ENCODE assay signal across 24 cellular contexts in genomic region chr6:81682858-81683257, GRCh38.
DNase-seq lines count a peak whose midpoint lies in the region; ATAC-seq, FAIRE-seq and TF ChIP-seq lines count a peak whose summit lies in the region.
"Had no signal": no experiment of that assay in that cellular context is flagged by ENCODE, and none has a peak within 500 bp of the region (broad histone marks: within the 10 kb centered on the region; RNA-seq: fewer than 3 reads in every experiment).

No MANE protein-coding gene starts in this region.

- no peak overlapping the region for H2BK20ac ChIP-seq in IMR-90 (ENCODE audit: low read depth, low read length)

- dilution Hi-C loops in IMR-90 (cut with HindIII; ENCODE audit: low sequenced_read_pairs, unreplicated experiment): no loop called here

- TF ChIP-seq EP300 in K562 (IDR thresholded peaks at IDR 0.05; ENCODE audit: low read length): no peak

- ATAC-seq in heart left ventricle (no peak), IMR-90 (ENCODE audit: low read depth) (no peak), K562 (no peak), GM18873 (IDR thresholded peaks at IDR 0.05; ENCODE audit: low FRiP score, unreplicated experiment) (no peak), GM18498 (IDR thresholded peaks at IDR 0.05; ENCODE audit: unreplicated experiment) (no peak)
- ATAC-seq: A549, GM12878 had no signal

- H3K18ac ChIP-seq in IMR-90 (ENCODE audit: low read depth, low read length): peak overlapping the region; percentile 18; the same call in 1 of the 2 replicates

- H2BK5ac ChIP-seq in IMR-90 (ENCODE audit: low read depth, low read length, poor library complexity, severe bottlenecking): no peak overlapping the region

- no peak overlapping the region for H4K8ac ChIP-seq in IMR-90 (ENCODE audit: low read depth in 2 of 2, low read length in 2 of 2)

- FAIRE-seq in K562 (lab: Jason Lieb, UNC): no peak
- FAIRE-seq: A549, D721Med, GM12878, GM12892 had no signal

- BruUV-seq in A673 (replicated peaks; lab: Mats Ljungman, UMichigan): no TSS peak
- no TSS peak for BruUV-seq in IMR-90 (replicated peaks; lab: Mats Ljungman, UMichigan)
- BruUV-seq in K562 (replicated peaks; lab: Mats Ljungman, UMichigan): no TSS peak

- H3K56ac ChIP-seq in IMR-90 (ENCODE audit: extremely low read depth, insufficient read depth, low read length): no peak overlapping the region

- H3K14ac ChIP-seq in IMR-90 (replicated peaks; ENCODE audit: low read depth, low read length): no peak overlapping the region

- H3K9me3 ChIP-seq in left ventricle myocardium inferior (replicated peaks): peaks cover 5% of the 10 kb centered on the region
- H3K9me3 ChIP-seq in heart left ventricle: peaks cover 0 to 7% (median 0%) of the 10 kb centered on the region in 12 donors
- H3K9me3 ChIP-seq in A673 (ENCODE audit: low read depth, low read length, poor library complexity, severe bottlenecking): peaks cover 3% of the 10 kb centered on the region
- no peaks in the 10 kb centered on the region for H3K9me3 ChIP-seq in IMR-90 (ENCODE audit: control insufficient read depth, insufficient read depth, low read length)
- no peaks in the 10 kb centered on the region for H3K9me3 ChIP-seq in K562 (replicated peaks; ENCODE audit: control insufficient read depth, insufficient read depth, low read depth, low read length)
- H3K9me3 ChIP-seq: A549, BE2C, BLaER1, Caco-2 had no signal

- H3K36me3 ChIP-seq in left ventricle myocardium inferior: no peaks in the 10 kb centered on the region
- H3K36me3 ChIP-seq in heart left ventricle: no peaks in the 10 kb centered on the region
- H3K36me3 ChIP-seq in A673 (ENCODE audit: insufficient read depth, low read length, poor library complexity, severe bottlenecking): no peaks in the 10 kb centered on the region
- H3K36me3 ChIP-seq in IMR-90 (ENCODE audit: control insufficient read depth, insufficient read depth, low read length): no peaks in the 10 kb centered on the region
- no peaks in the 10 kb centered on the region for H3K36me3 ChIP-seq in K562 (ENCODE audit: control insufficient read depth, insufficient read depth, low read length)
- H3K36me3 ChIP-seq: BE2C, BLaER1 had no signal

- POLR2A ChIA-PET in A673 (lab: Charles Lee; ENCODE audit: low non-redundant PET): no interaction called here
- POLR2A ChIA-PET in IMR-90 (lab: Charles Lee; ENCODE audit: unreplicated experiment): no interaction called here
- POLR2A ChIA-PET in K562 (lab: Yijun Ruan, JAX): no interaction called here

- H3K79me1 ChIP-seq in IMR-90 (ENCODE audit: low read depth in 1 of 2, low read length in 2 of 2): no peaks in the 10 kb centered on the region

- no peaks in the 10 kb centered on the region for H3K9me1 ChIP-seq in IMR-90 (ENCODE audit: insufficient read depth, low read length)
- no peaks in the 10 kb centered on the region for H3K9me1 ChIP-seq in K562 (ENCODE audit: control insufficient read depth, insufficient read depth, low read length)

- no peak overlapping the region for H3K4me3 ChIP-seq in left ventricle myocardium inferior
- no peak overlapping the region for H3K4me3 ChIP-seq in heart left ventricle
- H3K4me3 ChIP-seq in A673 (ENCODE audit: low read depth, low read length, poor library complexity, severe bottlenecking): no peak overlapping the region
- H3K4me3 ChIP-seq in IMR-90 (ENCODE audit: insufficient read depth, low read depth, low read length): no peak overlapping the region
- H3K4me3 ChIP-seq in K562: no peak overlapping the region
- H3K4me3 ChIP-seq: A549, BLaER1, GM12878 had no signal

- H3K4me2 ChIP-seq in IMR-90 (ENCODE audit: low read depth, low read length): no peak overlapping the region
- H3K4me2 ChIP-seq in K562 (ENCODE audit: insufficient read depth, low read length): no peak overlapping the region
- H3K4me2 ChIP-seq: A549, BLaER1 had no signal

- no peak overlapping the region for H3K9ac ChIP-seq in IMR-90 (ENCODE audit: low read depth, low read length)
- no peak overlapping the region for H3K9ac ChIP-seq in K562 (ENCODE audit: insufficient read depth in 1 of 2, low read depth in 2 of 2, low read length in 2 of 2)
- H3K9ac ChIP-seq: BLaER1 had no signal

- CTCF ChIA-PET in A673 (lab: Charles Lee): no interaction called here
- CTCF ChIA-PET in IMR-90 (lab: Yijun Ruan, JAX): no interaction called here
- CTCF ChIA-PET in K562 (lab: Yijun Ruan, JAX; ENCODE audit: low intra/inter-chr PET ratio): no interaction called here

- intact Hi-C loops in left ventricle myocardium inferior (cut with micrococcal nuclease): no loop called here
- intact Hi-C loops in heart left ventricle (cut with DNase I): loop anchor here in 2 of 10 donors (10.0 kb wide), 1 partner anchor 62 kb away; no protein-coding TSS in a partner anchor
- intact Hi-C loops in A673 (cut with micrococcal nuclease; ENCODE audit: unreplicated experiment): loop anchor here (2.0 to 10.0 kb wide), 7 partner anchors 68 to 1004 kb away; no protein-coding TSS in a partner anchor
- intact Hi-C loops in IMR-90 (cut with micrococcal nuclease): no loop called here
- intact Hi-C loops in K562 (cut with micrococcal nuclease): no loop called here

- 50 to 74% (median 60%) methylated on average over 2 of the region's 2 CpGs for WGBS in heart left ventricle, 4 donors
- WGBS in IMR-90 (ENCODE audit: extremely low coverage in 2 of 2, insufficient read length in 1 of 2), 2 experiments: no CpG with 5 or more reads among the region's 2 CpGs
- 11% methylated on average over 1 of the region's 2 CpGs for WGBS in K562 (ENCODE audit: insufficient coverage, low coverage, missing lambda C conversion rate)

- H4K20me1 ChIP-seq in IMR-90 (ENCODE audit: insufficient read depth, low read length) (no peaks in the 10 kb centered on the region), K562 (replicated peaks; ENCODE audit: control insufficient read depth, insufficient read depth, low read length) (no peaks in the 10 kb centered on the region)
- H4K20me1 ChIP-seq: BLaER1 had no signal

- H2AK9ac ChIP-seq in IMR-90 (replicated peaks; ENCODE audit: low read depth, low read length, poor library complexity): no peak overlapping the region

- H2BK120ac ChIP-seq in IMR-90 (ENCODE audit: low read depth, low read length): no peak overlapping the region

- DNase-seq in left ventricle myocardium inferior: no peak
- no peak for DNase-seq in heart left ventricle
- peak; percentile 78 for DNase-seq in A673 (ENCODE audit: low spot score)
- DNase-seq in IMR-90: no peak
- DNase-seq in K562 (ENCODE audit: extremely low read depth in 1 of 4, low spot score in 3 of 4): no peak
- DNase-seq: ACHN; BE2C; C1 segment of cervical spinal cord; Caco-2; Calu3; CD4-positive, alpha-beta memory T cell; CD4-positive, CD25-positive, alpha-beta regulatory T cell; DMS79; DND-41; EL; GDM1 had no signal

- TF ChIP-seq RAD21 in IMR-90 (IDR thresholded peaks at IDR 0.05; ENCODE audit: low read length) (no peak), K562 (CRISPR knock-in tag; conservative IDR thresholded peaks at IDR 0.05 in 1 of 2, IDR thresholded peaks at IDR 0.05 in 1 of 2) (no peak)

- H3K4ac ChIP-seq in IMR-90 (ENCODE audit: low read depth, low read length): no peak overlapping the region

- no peaks in the 10 kb centered on the region for H3K79me2 ChIP-seq in K562 (ENCODE audit: control insufficient read depth, insufficient read depth, low read length)

- H3K27ac ChIP-seq in left ventricle myocardium inferior (replicated peaks) (peak overlapping the region; percentile 17), heart left ventricle (no peak overlapping the region), A673 (ENCODE audit: low read depth, low read length, poor library complexity, severe bottlenecking) (peak overlapping the region; percentile 96), IMR-90 (ENCODE audit: insufficient read depth, low read length) (no peak overlapping the region), K562 (ENCODE audit: extremely low read depth, low read depth, low read length) (no peak overlapping the region)
- H3K27ac ChIP-seq: 22Rv1, A549, BLaER1 had no signal

- H3K23ac ChIP-seq in IMR-90 (ENCODE audit: low read depth, low read length): no peak overlapping the region

- H3K27me3 ChIP-seq in left ventricle myocardium inferior (ENCODE audit: low read depth) (no peaks in the 10 kb centered on the region), heart left ventricle (no peaks in the 10 kb centered on the region), A673 (replicated peaks; ENCODE audit: insufficient read depth, low read depth, low read length, poor library complexity) (no peaks in the 10 kb centered on the region), IMR-90 (ENCODE audit: control insufficient read depth, insufficient read depth, low read length) (no peaks in the 10 kb centered on the region), K562 (ENCODE audit: control insufficient read depth in 2 of 2, insufficient read depth in 2 of 2, low read length in 2 of 2) (no peaks in the 10 kb centered on the region)
- H3K27me3 ChIP-seq: BE2C, BLaER1 had no signal

- H4K91ac ChIP-seq in IMR-90 (ENCODE audit: insufficient read depth, low read depth, low read length): no peak overlapping the region

- H4K5ac ChIP-seq in IMR-90 (ENCODE audit: low read depth, low read length): no peak overlapping the region; the same call in 1 of the 2 replicates

- no peak for TF ChIP-seq CTCF in left ventricle myocardium inferior (IDR thresholded peaks at IDR 0.05; ENCODE audit: borderline replicate concordance)
- no peak for TF ChIP-seq CTCF in heart left ventricle (IDR thresholded peaks at IDR 0.05)
- no peak for TF ChIP-seq CTCF in A673 (conservative IDR thresholded peaks at IDR 0.05; ENCODE audit: low read depth, low read length)
- no peak for TF ChIP-seq CTCF in IMR-90 (conservative IDR thresholded peaks at IDR 0.05; ENCODE audit: low read depth, low read length)
- no peak for TF ChIP-seq CTCF in K562 (IDR thresholded peaks at IDR 0.05 in 2 of 3, conservative IDR thresholded peaks at IDR 0.05 in 1 of 3; ENCODE audit: insufficient read depth in 2 of 3, low read depth in 1 of 3, low read length in 3 of 3)

- in situ Hi-C loops in IMR-90 (cut with MboI; ENCODE audit: low sequenced_read_pairs) (no loop called here), K562 (cut with MboI) (no loop called here)

- TF ChIP-seq POLR2A in heart left ventricle (IDR thresholded peaks at IDR 0.05) (no peak), IMR-90 (IDR thresholded peaks at IDR 0.05; ENCODE audit: low read depth, low read length) (no peak), K562 (conservative IDR thresholded peaks at IDR 0.05) (no peak)

- H3K4me1 ChIP-seq in left ventricle myocardium inferior (peaks cover 32% of the 10 kb centered on the region), heart left ventricle (peaks cover 0 to 21% (median 1%) of the 10 kb centered on the region in 12 donors), A673 (ENCODE audit: insufficient read depth, low read length, poor library complexity, severe bottlenecking) (peaks cover 50% of the 10 kb centered on the region), IMR-90 (ENCODE audit: control insufficient read depth, insufficient read depth, low read length) (no peaks in the 10 kb centered on the region; the same call in 1 of the 2 replicates), K562 (replicated peaks in 1 of 2; ENCODE audit: control insufficient read depth in 2 of 2, insufficient read depth in 2 of 2, low read length in 2 of 2) (no peaks in the 10 kb centered on the region)
- H3K4me1 ChIP-seq: A549, BE2C, BLaER1 had no signal

- H2BK15ac ChIP-seq in IMR-90 (ENCODE audit: low read depth, low read length): no peak overlapping the region

- H2AK5ac ChIP-seq in IMR-90 (ENCODE audit: low read depth, low read length): no peak overlapping the region

- no peak overlapping the region for H2AFZ ChIP-seq in IMR-90 (replicated peaks; ENCODE audit: low read length, poor library complexity)
- no peak overlapping the region for H2AFZ ChIP-seq in K562 (ENCODE audit: low read depth, low read length)

Comparison
In these comparisons a context has a peak if more than half of its experiments do, and no peak if none do; other contexts are left out.
1. H3K27ac ChIP-seq: peak in left ventricle myocardium inferior (single experiment) and A673 (single experiment); none in heart left ventricle (0 of 12), IMR-90 (single experiment) and K562 (single experiment).